1 cellular context compared by ENCODE assay signal in the genomic region with DNA sequence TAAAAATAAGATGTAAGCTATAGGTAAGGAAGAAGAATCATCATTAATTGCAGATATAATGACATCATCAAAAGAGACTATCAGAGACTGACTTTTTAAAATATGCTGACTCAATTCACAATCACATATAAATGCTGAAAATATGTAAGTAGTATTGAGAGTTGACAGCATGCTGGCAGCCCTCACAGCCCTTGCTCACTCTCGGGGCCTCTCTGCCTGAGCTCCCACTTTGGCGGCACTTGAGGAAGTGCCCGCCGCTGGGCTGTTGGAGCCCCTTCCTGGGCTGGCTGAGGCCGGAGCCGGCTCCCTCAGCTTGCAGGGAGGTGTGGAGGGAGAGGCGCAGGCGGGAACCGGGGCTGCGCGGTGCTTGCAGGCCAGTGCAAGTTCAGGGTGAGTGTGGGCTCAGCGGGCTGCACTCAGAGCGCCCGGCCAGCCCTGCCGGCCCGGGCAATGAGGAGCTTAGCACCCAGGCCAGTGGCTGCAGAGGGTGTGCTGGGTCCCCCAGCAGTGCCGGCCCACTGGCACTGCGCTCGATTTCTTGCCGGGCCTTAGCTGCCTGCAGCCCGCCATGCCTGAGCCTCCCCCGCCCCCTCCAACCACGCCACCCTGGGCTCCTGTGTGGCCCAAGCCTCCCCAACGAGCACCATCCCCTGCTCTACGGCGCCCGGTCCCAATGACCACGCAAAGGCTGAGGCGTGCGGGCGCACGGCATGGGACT.
TF ChIP-seq lines count a peak whose summit lies in the region.

No MANE protein-coding gene starts in this region.

TF ChIP-seq in SK-N-SH treated with all-trans-retinoic acid at 6 μM for 48 hours, 23 proteins besides CTCF, POLR2A, EP300 and RAD21 (continued from another document):
- TF ChIP-seq, protein P1, sequence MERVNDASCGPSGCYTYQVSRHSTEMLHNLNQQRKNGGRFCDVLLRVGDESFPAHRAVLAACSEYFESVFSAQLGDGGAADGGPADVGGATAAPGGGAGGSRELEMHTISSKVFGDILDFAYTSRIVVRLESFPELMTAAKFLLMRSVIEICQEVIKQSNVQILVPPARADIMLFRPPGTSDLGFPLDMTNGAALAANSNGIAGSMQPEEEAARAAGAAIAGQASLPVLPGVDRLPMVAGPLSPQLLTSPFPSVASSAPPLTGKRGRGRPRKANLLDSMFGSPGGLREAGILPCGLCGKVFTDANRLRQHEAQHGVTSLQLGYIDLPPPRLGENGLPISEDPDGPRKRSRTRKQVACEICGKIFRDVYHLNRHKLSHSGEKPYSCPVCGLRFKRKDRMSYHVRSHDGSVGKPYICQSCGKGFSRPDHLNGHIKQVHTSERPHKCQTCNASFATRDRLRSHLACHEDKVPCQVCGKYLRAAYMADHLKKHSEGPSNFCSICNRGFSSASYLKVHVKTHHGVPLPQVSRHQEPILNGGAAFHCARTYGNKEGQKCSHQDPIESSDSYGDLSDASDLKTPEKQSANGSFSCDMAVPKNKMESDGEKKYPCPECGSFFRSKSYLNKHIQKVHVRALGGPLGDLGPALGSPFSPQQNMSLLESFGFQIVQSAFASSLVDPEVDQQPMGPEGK (CRISPR knock-in tag; IDR thresholded peaks at IDR 0.05; ENCODE audit: borderline replicate concordance), result no peak
- TF ChIP-seq TSHZ2 (CRISPR knock-in tag; IDR thresholded peaks at IDR 0.05) (no peak), TCF4 (CRISPR knock-in tag; IDR thresholded peaks at IDR 0.05; ENCODE audit: borderline replicate concordance) (no peak), ZNF70 (CRISPR knock-in tag; IDR thresholded peaks at IDR 0.05) (no peak), ZFP3 (CRISPR knock-in tag; IDR thresholded peaks at IDR 0.05) (no peak), BACH2 (CRISPR knock-in tag; IDR thresholded peaks at IDR 0.05; ENCODE audit: borderline replicate concordance) (no peak), TOX (CRISPR knock-in tag; IDR thresholded peaks at IDR 0.05; ENCODE audit: borderline replicate concordance) (no peak), PPARA (CRISPR knock-in tag; IDR thresholded peaks at IDR 0.05; ENCODE audit: borderline replicate concordance) (no peak), ARNTL (CRISPR knock-in tag; IDR thresholded peaks at IDR 0.05; ENCODE audit: borderline replicate concordance, low read depth) (no peak), ISL1 (CRISPR knock-in tag; IDR thresholded peaks at IDR 0.05) (no peak), GLIS3 (CRISPR knock-in tag; IDR thresholded peaks at IDR 0.05) (no peak), SNAI2 (CRISPR knock-in tag; IDR thresholded peaks at IDR 0.05) (no peak), OSR1 (CRISPR knock-in tag; IDR thresholded peaks at IDR 0.05) (no peak)
- TF ChIP-seq, protein P2, sequence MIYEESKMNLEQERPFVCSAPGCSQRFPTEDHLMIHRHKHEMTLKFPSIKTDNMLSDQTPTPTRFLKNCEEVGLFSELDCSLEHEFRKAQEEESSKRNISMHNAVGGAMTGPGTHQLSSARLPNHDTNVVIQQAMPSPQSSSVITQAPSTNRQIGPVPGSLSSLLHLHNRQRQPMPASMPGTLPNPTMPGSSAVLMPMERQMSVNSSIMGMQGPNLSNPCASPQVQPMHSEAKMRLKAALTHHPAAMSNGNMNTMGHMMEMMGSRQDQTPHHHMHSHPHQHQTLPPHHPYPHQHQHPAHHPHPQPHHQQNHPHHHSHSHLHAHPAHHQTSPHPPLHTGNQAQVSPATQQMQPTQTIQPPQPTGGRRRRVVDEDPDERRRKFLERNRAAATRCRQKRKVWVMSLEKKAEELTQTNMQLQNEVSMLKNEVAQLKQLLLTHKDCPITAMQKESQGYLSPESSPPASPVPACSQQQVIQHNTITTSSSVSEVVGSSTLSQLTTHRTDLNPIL (CRISPR knock-in tag; IDR thresholded peaks at IDR 0.05; ENCODE audit: low read depth), result no peak
